Comparison of ENCODE assay signal across 8 cellular contexts in genomic region chr3:48434591-48435222, GRCh38. TPM values are rescaled to one million over a fixed set of nuclear protein-coding genes. Genes with fewer than 3 reads are reported as not detected.
DNase-seq lines count a peak whose midpoint lies in the region; ATAC-seq and TF ChIP-seq lines count a peak whose summit lies in the region.
"Had no signal": no experiment of that assay in that cellular context is flagged by ENCODE, and none has a peak within 500 bp of the region (broad histone marks: within the 10 kb centered on the region; RNA-seq: fewer than 3 reads in every experiment).

No MANE protein-coding gene starts in this region.

- DNase-seq in Karpas-422, result no peak
- DNase-seq in sciatic nerve (ENCODE audit: low spot score), result peak; percentile 46
- no peak for DNase-seq in NCI-H2196 (lab: John Stamatoyannopoulos, UW; ENCODE audit: unreplicated experiment)
- no peak for DNase-seq in heart right ventricle
- DNase-seq: activated T-cell treated with anti-CD3 and anti-CD28 coated beads for 4 hours, NCI-H187 had no signal

- no peaks in the 10 kb centered on the region for H4K20me1 ChIP-seq in Karpas-422 (ENCODE audit: insufficient read depth, low read depth, low read length)

- no peak for TF ChIP-seq CTCF in heart right ventricle (IDR thresholded peaks at IDR 0.05)

- H3K9me3 ChIP-seq in Karpas-422 (ENCODE audit: low read length) (no peaks in the 10 kb centered on the region), endocrine pancreas (ENCODE audit: control insufficient read depth, low read length) (no peaks in the 10 kb centered on the region), heart right ventricle (no peaks in the 10 kb centered on the region)

- H3K27ac ChIP-seq in Karpas-422 (ENCODE audit: low read length) (no peak overlapping the region), heart right ventricle (peak overlapping the region in 1 of 10 donors; percentile 6)

- no peak overlapping the region for H3K4me2 ChIP-seq in Karpas-422 (ENCODE audit: low read depth, low read length, poor library complexity, severe bottlenecking)

- no peak overlapping the region for H3K4me3 ChIP-seq in Karpas-422 (ENCODE audit: low read length)
- no peak overlapping the region for H3K4me3 ChIP-seq in endocrine pancreas (ENCODE audit: control insufficient read depth, insufficient read depth, low read length)
- no peak overlapping the region for H3K4me3 ChIP-seq in heart right ventricle

- H3K27me3 ChIP-seq in Karpas-422 (ENCODE audit: low read length), result no peaks in the 10 kb centered on the region
- no peaks in the 10 kb centered on the region for H3K27me3 ChIP-seq in endocrine pancreas (ENCODE audit: control insufficient read depth, insufficient read depth, low read length)
- H3K27me3 ChIP-seq in heart right ventricle, result no peaks in the 10 kb centered on the region

- H3K9me2 ChIP-seq in Karpas-422 (replicated peaks; ENCODE audit: insufficient read depth, low read length), result no peaks in the 10 kb centered on the region

- 68 to 70% methylated on average over 15 of the region's 15 CpGs for WGBS in heart right ventricle, 2 donors

- intact Hi-C loops in sciatic nerve (cut with DNase I), result loop anchor here (5.0 to 10.0 kb wide), 2 partner anchors 37 to 160 kb away; no protein-coding TSS in a partner anchor
- intact Hi-C loops in heart right ventricle (cut with DNase I), result loop anchor here in 8 of 10 donors (2.0 to 10.0 kb wide), 7 partner anchors 32 to 240 kb away; no protein-coding TSS in a partner anchor

- H2AFZ ChIP-seq in Karpas-422 (ENCODE audit: low read length), result no peak overlapping the region

- H3K36me3 ChIP-seq in Karpas-422 (ENCODE audit: insufficient read depth, low read length) (peaks cover 6% of the 10 kb centered on the region; the same call in 1 of the 2 replicates), endocrine pancreas (ENCODE audit: control insufficient read depth, insufficient read depth, low read length) (no peaks in the 10 kb centered on the region), heart right ventricle (peaks cover 0 to 32% (median 10%) of the 10 kb centered on the region in 9 donors)

- H3K79me2 ChIP-seq in Karpas-422 (ENCODE audit: low read length), result peaks cover 25% of the 10 kb centered on the region

- H3K9ac ChIP-seq in Karpas-422 (ENCODE audit: low read length) (peak overlapping the region; percentile 20; the same call in 1 of the 2 replicates), endocrine pancreas (ENCODE audit: control insufficient read depth, insufficient read depth, low read length) (peak overlapping the region; percentile 1)

- ATAC-seq in sciatic nerve, result no peak
- no peak for ATAC-seq in GM18907 (IDR thresholded peaks at IDR 0.05; ENCODE audit: unreplicated experiment)
- no peak for ATAC-seq in heart right ventricle

- H3K4me1 ChIP-seq in Karpas-422 (ENCODE audit: low read length) (peaks cover 43% of the 10 kb centered on the region), endocrine pancreas (ENCODE audit: control insufficient read depth, insufficient read depth, low read length) (peaks cover 3% of the 10 kb centered on the region), heart right ventricle (peaks cover 5 to 32% (median 17%) of the 10 kb centered on the region in 9 donors)

RNA-seq across cellular contexts. Expression of gene PLXNB1, which starts 4.8 kb away (rescaled TPM):
- 34.0 and 48.3 TPM in 2 replicates for total RNA-seq in Karpas-422 (2014; rRNA removed; shearing (Covaris generic); ENCODE audit: low replicate concordance)
- total RNA-seq in sciatic nerve, result 121 TPM
- 10 to 100 TPM; 27.7 to 67.3 (median 32.4) TPM for total RNA-seq in heart right ventricle
- polyA plus RNA-seq in heart right ventricle, result 100 to 1,000 TPM in 1 of 2 donors, 10 to 100 TPM in 1; 30.1 to 135 TPM

RNA-seq across cellular contexts. Expression of gene CCDC51, which starts 5.2 kb away (rescaled TPM):
- total RNA-seq in Karpas-422 (2014; rRNA removed; shearing (Covaris generic); ENCODE audit: low replicate concordance), result 22.0 and 28.3 TPM in 2 replicates
- total RNA-seq in sciatic nerve (10.6 TPM), heart right ventricle (10 to 100 TPM in 8 of 10 donors, 1 to 10 TPM in 2; 9.5 to 14.3 (median 12.2) TPM)
- polyA plus RNA-seq in heart right ventricle, result 10 to 100 TPM in 1 of 2 donors, 1 to 10 TPM in 1; 4.7 to 11.0 TPM

RNA-seq across cellular contexts. Expression of gene TMA7, which starts 5.3 kb away (rescaled TPM):
- 300 and 483 TPM in 2 replicates for total RNA-seq in Karpas-422 (2014; rRNA removed; shearing (Covaris generic); ENCODE audit: low replicate concordance)
- 154 TPM for total RNA-seq in sciatic nerve
- 100 to 1,000 TPM; 140 to 227 (median 193) TPM for total RNA-seq in heart right ventricle
- polyA plus RNA-seq in heart right ventricle, result 1,000 to 10,000 TPM in 1 of 2 donors, 100 to 1,000 TPM in 1; 365 to 1,063 TPM

RNA-seq across cellular contexts. Expression of gene ATRIP, which starts 11.8 kb away (rescaled TPM):
- total RNA-seq in Karpas-422 (2014; rRNA removed; shearing (Covaris generic); ENCODE audit: low replicate concordance), result 7.3 and 10.9 TPM in 2 replicates
- total RNA-seq in sciatic nerve (7.5 TPM), heart right ventricle (1 to 10 TPM; 2.2 to 5.4 (median 3.8) TPM)
- polyA plus RNA-seq in heart right ventricle, result 1 to 10 TPM; 4.5 to 5.1 TPM
